In genomic region chr4:25299476-25300203, GRCh38 we compare ENCODE assay signal across 1 cellular context.
TF ChIP-seq lines count a peak whose summit lies in the region.

No MANE protein-coding gene starts in this region.

TF ChIP-seq in GM23338, 12 proteins besides CTCF, POLR2A, EP300 and RAD21 (continued from another document):
- no peak for TF ChIP-seq ETS1 (IDR thresholded peaks at IDR 0.05)
- TF ChIP-seq POLR2AphosphoS5 (IDR thresholded peaks at IDR 0.05; ENCODE audit: low read depth): no peak
TF ChIP-seq in GM23338: peak in this region for 0.
